33 cellular contexts compared by ENCODE assay signal in the genomic region with DNA sequence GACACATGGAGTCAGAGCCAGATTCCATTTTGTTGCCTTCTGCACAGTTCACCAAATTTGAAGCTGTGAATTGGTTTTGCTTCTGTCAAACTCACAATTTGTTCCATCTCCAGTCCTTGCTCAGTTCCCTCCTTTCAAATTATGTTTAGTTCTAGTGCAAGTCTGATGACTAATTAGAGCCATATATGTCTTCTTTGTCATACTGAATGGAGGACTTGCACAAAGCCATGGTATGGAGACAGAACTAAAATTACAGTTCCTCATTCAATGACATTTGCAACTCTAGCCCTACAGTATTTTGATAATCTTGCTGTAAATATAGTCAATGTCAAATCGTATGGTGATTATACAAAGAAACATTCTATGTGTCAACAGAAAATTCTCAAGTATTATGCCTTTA.
"Had no signal": no experiment of that assay in that cellular context is flagged by ENCODE, and none has a peak within 500 bp of the region (broad histone marks: within the 10 kb centered on the region; RNA-seq: fewer than 3 reads in every experiment).

No MANE protein-coding gene starts in this region.

- H3K4me3 ChIP-seq: MG63 had no signal

- DNase-seq: Karpas-422, Kasumi-1, MG63, MM.1S, MV-4-11, NCI-H1048, NCI-H1092, NCI-H1092 treated with DMSO at 0.1 percent for 48 hours, NCI-H1105, NCI-H1105 treated with DMSO at 0.1 percent for 48 hours, NCI-H1417, NCI-H1417 treated with DMSO at 0.1 percent for 48 hours, NCI-H1436, NCI-H1436 treated with DMSO at 0.1 percent for 48 hours, NCI-H1694, NCI-H1694 treated with DMSO at 0.1 percent for 48 hours, NCI-H187, NCI-H187 treated with DMSO at 0.1 percent for 48 hours, NCI-H1930, NCI-H2029, NCI-H2029 treated with DMSO at 0.1 percent for 48 hours, NCI-H2081, NCI-H2081 treated with DMSO at 0.1 percent for 48 hours, NCI-H2107, NCI-H2171, NCI-H2171 treated with DMSO at 0.1 percent for 48 hours, NCI-H2227 treated with DMSO at 0.1 percent for 48 hours, NCI-H226, NCI-H345, NCI-H446, NCI-H446 treated with DMSO at 0.1 percent for 48 hours, NCI-H510A, NCI-H510A treated with DMSO at 0.1 percent for 48 hours had no signal

- H3K36me3 ChIP-seq: MG63 had no signal

- H3K9me3 ChIP-seq: MG63 had no signal

- H3K27me3 ChIP-seq: MG63 had no signal
